In genomic region chr15:99197861-99198260, GRCh38 we compare ENCODE assay signal across 20 cellular contexts.
DNase-seq lines count a peak whose midpoint lies in the region; FAIRE-seq and TF ChIP-seq lines count a peak whose summit lies in the region.
"Had no signal": no experiment of that assay in that cellular context is flagged by ENCODE, and none has a peak within 500 bp of the region (broad histone marks: within the 10 kb centered on the region; RNA-seq: fewer than 3 reads in every experiment).

No MANE protein-coding gene starts in this region.

- POLR2A ChIA-PET in GM10248 (lab: Yijun Ruan, JAX): no interaction called here
- POLR2A ChIA-PET in RWPE1 (lab: Yijun Ruan, JAX; ENCODE audit: low non-redundant PET): no interaction called here

- CTCF ChIA-PET in GM10248 (lab: Yijun Ruan, JAX): no interaction called here
- CTCF ChIA-PET in RWPE1 (lab: Yijun Ruan, JAX): no interaction called here

- FAIRE-seq in RCC 7860 (lab: Jason Lieb, UNC): no peak
- FAIRE-seq: G401.6, GM12878, HepG2 had no signal

- H3K27ac ChIP-seq in epithelial cell of prostate (peak overlapping the region; percentile 46), RWPE1 (no peak overlapping the region)
- H3K27ac ChIP-seq: GM23248, KMS-11, Peyer's patch had no signal

- DNase-seq in EL (peak; percentile 27), RCC 7860 (ENCODE audit: low spot score) (peak; percentile 51), epithelial cell of prostate (ENCODE audit: low read depth, low spot score) (no peak), kidney glomerular epithelial cell (lab: John Stamatoyannopoulos, UW) (peak; percentile 35), cerebellar cortex (ENCODE audit: low spot score) (no peak), hippocampal formation (lab: John Stamatoyannopoulos, UW) (no peak), GM10248 (ENCODE audit: extremely low spot score) (no peak), RWPE1 (ENCODE audit: low spot score) (no peak)
- DNase-seq: CD4-positive, alpha-beta memory T cell; GM23248; MG63; NCI-H1092; NCI-H146; NCI-H2081; NCI-H524; Peyer's patch had no signal

- TF ChIP-seq CTCF in GM10248 (IDR thresholded peaks at IDR 0.05; ENCODE audit: control extremely low read depth, extremely low read depth, low read depth, missing control alignments): no peak
- no peak for TF ChIP-seq CTCF in RWPE1 (conservative IDR thresholded peaks at IDR 0.05; ENCODE audit: low read depth)

Comparison
In these comparisons a context has a peak if more than half of its experiments do, and no peak if none do; other contexts are left out.
1. DNase-seq: peak in EL (single experiment), RCC 7860 (single experiment) and kidney glomerular epithelial cell (single experiment); none in epithelial cell of prostate (single experiment), cerebellar cortex (single experiment), hippocampal formation (0 of 2), GM10248 (single experiment) and RWPE1 (single experiment).